Comparison of ENCODE assay signal across 1 cellular context in the genomic region with DNA sequence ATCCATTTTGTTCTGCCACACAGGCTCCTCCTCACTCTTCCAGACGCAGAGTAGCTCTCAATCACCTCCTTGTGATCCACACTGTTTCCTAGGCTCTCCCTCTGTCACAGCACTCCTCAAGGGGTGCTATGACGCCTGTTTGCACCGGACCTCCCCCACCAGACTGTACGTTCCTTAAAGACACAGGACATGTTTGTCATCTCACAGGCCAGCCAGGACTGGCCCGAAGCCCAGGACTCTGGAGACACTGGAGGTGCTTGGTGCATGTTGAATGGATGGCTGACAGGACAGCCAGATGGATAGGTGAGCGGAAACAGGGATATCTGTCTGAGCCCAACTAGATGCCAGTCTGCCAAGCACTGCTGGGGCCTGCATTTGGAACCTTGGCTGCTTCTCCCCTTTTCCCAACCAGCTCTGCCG.
TF ChIP-seq lines count a peak whose summit lies in the region.

No MANE protein-coding gene starts in this region.

TF ChIP-seq in GM23338, 12 proteins besides CTCF, POLR2A, EP300 and RAD21 (continued from another document):
- TF ChIP-seq, protein P1, sequence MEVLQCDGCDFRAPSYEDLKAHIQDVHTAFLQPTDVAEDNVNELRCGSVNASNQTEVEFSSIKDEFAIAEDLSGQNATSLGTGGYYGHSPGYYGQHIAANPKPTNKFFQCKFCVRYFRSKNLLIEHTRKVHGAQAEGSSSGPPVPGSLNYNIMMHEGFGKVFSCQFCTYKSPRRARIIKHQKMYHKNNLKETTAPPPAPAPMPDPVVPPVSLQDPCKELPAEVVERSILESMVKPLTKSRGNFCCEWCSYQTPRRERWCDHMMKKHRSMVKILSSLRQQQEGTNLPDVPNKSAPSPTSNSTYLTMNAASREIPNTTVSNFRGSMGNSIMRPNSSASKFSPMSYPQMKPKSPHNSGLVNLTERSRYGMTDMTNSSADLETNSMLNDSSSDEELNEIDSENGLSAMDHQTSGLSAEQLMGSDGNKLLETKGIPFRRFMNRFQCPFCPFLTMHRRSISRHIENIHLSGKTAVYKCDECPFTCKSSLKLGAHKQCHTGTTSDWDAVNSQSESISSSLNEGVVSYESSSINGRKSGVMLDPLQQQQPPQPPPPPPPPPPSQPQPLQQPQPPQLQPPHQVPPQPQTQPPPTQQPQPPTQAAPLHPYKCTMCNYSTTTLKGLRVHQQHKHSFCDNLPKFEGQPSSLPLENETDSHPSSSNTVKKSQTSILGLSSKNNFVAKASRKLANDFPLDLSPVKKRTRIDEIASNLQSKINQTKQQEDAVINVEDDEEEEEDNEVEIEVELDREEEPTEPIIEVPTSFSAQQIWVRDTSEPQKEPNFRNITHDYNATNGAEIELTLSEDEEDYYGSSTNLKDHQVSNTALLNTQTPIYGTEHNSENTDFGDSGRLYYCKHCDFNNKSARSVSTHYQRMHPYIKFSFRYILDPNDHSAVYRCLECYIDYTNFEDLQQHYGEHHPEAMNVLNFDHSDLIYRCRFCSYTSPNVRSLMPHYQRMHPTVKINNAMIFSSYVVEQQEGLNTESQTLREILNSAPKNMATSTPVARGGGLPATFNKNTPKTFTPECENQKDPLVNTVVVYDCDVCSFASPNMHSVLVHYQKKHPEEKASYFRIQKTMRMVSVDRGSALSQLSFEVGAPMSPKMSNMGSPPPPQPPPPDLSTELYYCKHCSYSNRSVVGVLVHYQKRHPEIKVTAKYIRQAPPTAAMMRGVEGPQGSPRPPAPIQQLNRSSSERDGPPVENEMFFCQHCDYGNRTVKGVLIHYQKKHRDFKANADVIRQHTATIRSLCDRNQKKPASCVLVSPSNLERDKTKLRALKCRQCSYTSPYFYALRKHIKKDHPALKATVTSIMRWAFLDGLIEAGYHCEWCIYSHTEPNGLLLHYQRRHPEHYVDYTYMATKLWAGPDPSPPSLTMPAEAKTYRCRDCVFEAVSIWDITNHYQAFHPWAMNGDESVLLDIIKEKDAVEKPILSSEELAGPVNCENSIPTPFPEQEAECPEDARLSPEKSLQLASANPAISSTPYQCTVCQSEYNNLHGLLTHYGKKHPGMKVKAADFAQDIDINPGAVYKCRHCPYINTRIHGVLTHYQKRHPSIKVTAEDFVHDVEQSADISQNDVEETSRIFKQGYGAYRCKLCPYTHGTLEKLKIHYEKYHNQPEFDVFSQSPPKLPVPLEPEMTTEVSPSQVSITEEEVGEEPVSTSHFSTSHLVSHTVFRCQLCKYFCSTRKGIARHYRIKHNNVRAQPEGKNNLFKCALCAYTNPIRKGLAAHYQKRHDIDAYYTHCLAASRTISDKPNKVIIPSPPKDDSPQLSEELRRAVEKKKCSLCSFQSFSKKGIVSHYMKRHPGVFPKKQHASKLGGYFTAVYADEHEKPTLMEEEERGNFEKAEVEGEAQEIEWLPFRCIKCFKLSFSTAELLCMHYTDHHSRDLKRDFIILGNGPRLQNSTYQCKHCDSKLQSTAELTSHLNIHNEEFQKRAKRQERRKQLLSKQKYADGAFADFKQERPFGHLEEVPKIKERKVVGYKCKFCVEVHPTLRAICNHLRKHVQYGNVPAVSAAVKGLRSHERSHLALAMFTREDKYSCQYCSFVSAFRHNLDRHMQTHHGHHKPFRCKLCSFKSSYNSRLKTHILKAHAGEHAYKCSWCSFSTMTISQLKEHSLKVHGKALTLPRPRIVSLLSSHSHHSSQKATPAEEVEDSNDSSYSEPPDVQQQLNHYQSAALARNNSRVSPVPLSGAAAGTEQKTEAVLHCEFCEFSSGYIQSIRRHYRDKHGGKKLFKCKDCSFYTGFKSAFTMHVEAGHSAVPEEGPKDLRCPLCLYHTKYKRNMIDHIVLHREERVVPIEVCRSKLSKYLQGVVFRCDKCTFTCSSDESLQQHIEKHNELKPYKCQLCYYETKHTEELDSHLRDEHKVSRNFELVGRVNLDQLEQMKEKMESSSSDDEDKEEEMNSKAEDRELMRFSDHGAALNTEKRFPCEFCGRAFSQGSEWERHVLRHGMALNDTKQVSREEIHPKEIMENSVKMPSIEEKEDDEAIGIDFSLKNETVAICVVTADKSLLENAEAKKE (CRISPR knock-in tag; IDR thresholded peaks at IDR 0.05) = no peak
- TF ChIP-seq, protein P2, sequence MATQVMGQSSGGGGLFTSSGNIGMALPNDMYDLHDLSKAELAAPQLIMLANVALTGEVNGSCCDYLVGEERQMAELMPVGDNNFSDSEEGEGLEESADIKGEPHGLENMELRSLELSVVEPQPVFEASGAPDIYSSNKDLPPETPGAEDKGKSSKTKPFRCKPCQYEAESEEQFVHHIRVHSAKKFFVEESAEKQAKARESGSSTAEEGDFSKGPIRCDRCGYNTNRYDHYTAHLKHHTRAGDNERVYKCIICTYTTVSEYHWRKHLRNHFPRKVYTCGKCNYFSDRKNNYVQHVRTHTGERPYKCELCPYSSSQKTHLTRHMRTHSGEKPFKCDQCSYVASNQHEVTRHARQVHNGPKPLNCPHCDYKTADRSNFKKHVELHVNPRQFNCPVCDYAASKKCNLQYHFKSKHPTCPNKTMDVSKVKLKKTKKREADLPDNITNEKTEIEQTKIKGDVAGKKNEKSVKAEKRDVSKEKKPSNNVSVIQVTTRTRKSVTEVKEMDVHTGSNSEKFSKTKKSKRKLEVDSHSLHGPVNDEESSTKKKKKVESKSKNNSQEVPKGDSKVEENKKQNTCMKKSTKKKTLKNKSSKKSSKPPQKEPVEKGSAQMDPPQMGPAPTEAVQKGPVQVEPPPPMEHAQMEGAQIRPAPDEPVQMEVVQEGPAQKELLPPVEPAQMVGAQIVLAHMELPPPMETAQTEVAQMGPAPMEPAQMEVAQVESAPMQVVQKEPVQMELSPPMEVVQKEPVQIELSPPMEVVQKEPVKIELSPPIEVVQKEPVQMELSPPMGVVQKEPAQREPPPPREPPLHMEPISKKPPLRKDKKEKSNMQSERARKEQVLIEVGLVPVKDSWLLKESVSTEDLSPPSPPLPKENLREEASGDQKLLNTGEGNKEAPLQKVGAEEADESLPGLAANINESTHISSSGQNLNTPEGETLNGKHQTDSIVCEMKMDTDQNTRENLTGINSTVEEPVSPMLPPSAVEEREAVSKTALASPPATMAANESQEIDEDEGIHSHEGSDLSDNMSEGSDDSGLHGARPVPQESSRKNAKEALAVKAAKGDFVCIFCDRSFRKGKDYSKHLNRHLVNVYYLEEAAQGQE (IDR thresholded peaks at IDR 0.05; ENCODE audit: unreplicated experiment) = no peak
- TF ChIP-seq STAT1 (IDR thresholded peaks at IDR 0.05; ENCODE audit: unreplicated experiment) (no peak), ZNF331 (CRISPR knock-in tag; IDR thresholded peaks at IDR 0.05; ENCODE audit: low read depth) (no peak), ZNF114 (CRISPR knock-in tag; IDR thresholded peaks at IDR 0.05) (no peak), CREB1 (CRISPR knock-in tag; IDR thresholded peaks at IDR 0.05; ENCODE audit: low read depth) (no peak)
TF ChIP-seq in GM23338: peak in this region for 0.
